In genomic region chr6:115796829-115797228, GRCh38 we compare ENCODE assay signal across 20 cellular contexts.
"Had no signal": no experiment of that assay in that cellular context is flagged by ENCODE, and none has a peak within 500 bp of the region (broad histone marks: within the 10 kb centered on the region; RNA-seq: fewer than 3 reads in every experiment).

No MANE protein-coding gene starts in this region.

- H3K4me3 ChIP-seq: body of pancreas, lower lobe of right lung, tibial artery had no signal

- ATAC-seq: activated CD4-positive, CD25-positive, alpha-beta regulatory T cell treated with anti-CD3 and anti-CD28 coated beads, Interleukin-2, amount 50 U/mL, for 24 hours; activated T-cell treated with anti-CD3 and anti-CD28 coated beads, Interleukin-2, amount 50 U/mL, for 4 hours; body of pancreas; left colon; lower lobe of right lung; natural killer cell treated with Interleukin-12 subunit alpha and Interleukin-12 subunit beta and Interleukin-15 and Interleukin-18, amount 100 ng/mL, for 72 hours had no signal

- H3K36me3 ChIP-seq: lower lobe of right lung, tibial artery had no signal

- H3K4me1 ChIP-seq: body of pancreas, lower lobe of right lung, tibial artery had no signal

- H3K27ac ChIP-seq: body of pancreas, epithelial cell of prostate, lower lobe of right lung, tibial artery had no signal

- DNase-seq: activated CD4-positive, alpha-beta T cell treated with anti-CD3 and anti-CD28 coated beads, Interleukin-2, amount 50 U/mL, for 1 hour; activated CD8-positive, alpha-beta memory T cell treated with anti-CD3 and anti-CD28 coated beads, Interleukin-2, amount 50 U/mL, for 4 hours; activated naive CD4-positive, alpha-beta T cell treated with anti-CD3 and anti-CD28 coated beads for 36 hours; activated T-cell treated with anti-CD3 and anti-CD28 coated beads, Interleukin-2, amount 50 U/mL, for 4 hours; body of pancreas; foreskin fibroblast; hypothalamus; left colon; lower lobe of right lung; posterior cingulate gyrus; stimulated activated CD4-positive, alpha-beta T cell treated with anti-CD3 and anti-CD28 coated beads, Interleukin-12 subunit alpha, Interleukin-12 subunit beta, amount 100 ng/mL, for 4 hours; stimulated activated CD4-positive, alpha-beta T cell treated with anti-CD3 and anti-CD28 coated beads, Interleukin-1b, Interleukin-23, amount 100 ng/mL, for 48 hours; stimulated activated CD8-positive, alpha-beta memory T cell treated with anti-CD3 and anti-CD28 coated beads, Interleukin-4, amount 100 ng/mL, for 48 hours; stimulated activated naive CD4-positive, alpha-beta T cell treated with Interleukin-2 at 50 U/mL for 16 hours; T-helper 1 cell; T-helper 9 cell; tibial artery had no signal

- H3K27me3 ChIP-seq: body of pancreas, tibial artery had no signal
